Comparison of ENCODE assay signal across 8 cellular contexts in genomic region chr16:87493555-87494280, GRCh38. TPM values are rescaled to one million over a fixed set of nuclear protein-coding genes. Genes with fewer than 3 reads are reported as not detected.
DNase-seq lines count a peak whose midpoint lies in the region; ATAC-seq and TF ChIP-seq lines count a peak whose summit lies in the region.
"Not testable (repeated sequence)": the region's sequence is repeated elsewhere in the genome, so short reads cannot be mapped to it uniquely, and the experiment has no call there.

No MANE protein-coding gene starts in this region.

- not testable (repeated sequence) for TF ChIP-seq POLR2A in testis (IDR thresholded peaks at IDR 0.05)

- H3K79me2 ChIP-seq in osteoblast (ENCODE audit: insufficient read depth, low read length) = peaks cover 32% of the 10 kb centered on the region

- H3K4me1 ChIP-seq in CD8-positive, alpha-beta T cell (ENCODE audit: insufficient read depth, low read length) = peaks cover 34% of the 10 kb centered on the region
- H3K4me1 ChIP-seq in esophagus (ENCODE audit: control insufficient read depth in 2 of 2, insufficient read depth in 2 of 2, low read length in 1 of 2) (peaks cover 7 to 12% of the 10 kb centered on the region in 2 donors), osteoblast (ENCODE audit: insufficient read depth, low read length) (peaks cover 32% of the 10 kb centered on the region), testis (peaks cover 32% of the 10 kb centered on the region)

- 27 to 30% methylated on average over 26 of the region's 26 CpGs for WGBS in esophagus, 2 donors
- WGBS in testis, 2 donors = 29 to 31% methylated on average over 11 to 26 of the region's 26 CpGs

- H3K4me1 Mint-ChIP-seq in CD8-positive, alpha-beta T cell (ENCODE audit: low read depth) = peaks cover 50% of the 10 kb centered on the region
- H3K4me1 Mint-ChIP-seq in T-helper 17 cell = peaks cover 40% of the 10 kb centered on the region

- not testable (repeated sequence) for TF ChIP-seq CTCF in CD8-positive, alpha-beta T cell (IDR thresholded peaks at IDR 0.05); LNCaP clone FGC (IDR thresholded peaks at IDR 0.05; ENCODE audit: control insufficient read depth, extremely low read depth, insufficient read depth); astrocyte of the cerebellum (IDR thresholded peaks at IDR 0.05; ENCODE audit: low read depth, low read length, missing control alignments); osteoblast (IDR thresholded peaks at IDR 0.05; ENCODE audit: extremely low read depth, low read depth, low read length); testis (IDR thresholded peaks at IDR 0.05)

- not testable (repeated sequence) for H2AFZ ChIP-seq in osteoblast (ENCODE audit: low read length)

- peak overlapping the region; percentile 72 for H3K4me2 ChIP-seq in osteoblast (ENCODE audit: insufficient read depth, low read length)

- H3K36me3 Mint-ChIP-seq in CD8-positive, alpha-beta T cell; T-helper 17 cell (ENCODE audit: low read depth): not testable (repeated sequence)

- H3K36me3 ChIP-seq in CD8-positive, alpha-beta T cell (ENCODE audit: insufficient read depth, low read length); esophagus (ENCODE audit: control insufficient read depth in 2 of 2, insufficient read depth in 2 of 2, low read length in 1 of 2); osteoblast (ENCODE audit: insufficient read depth, low read length); testis (ENCODE audit: low read depth, missing control alignments): not testable (repeated sequence)

- peak overlapping the region; percentile 41 for H3K27ac Mint-ChIP-seq in CD8-positive, alpha-beta T cell
- H3K27ac Mint-ChIP-seq in T-helper 17 cell = peak overlapping the region; percentile 79

- not testable (repeated sequence) for H3K9me3 Mint-ChIP-seq in CD8-positive, alpha-beta T cell

- not testable (repeated sequence) for ATAC-seq in CD8-positive, alpha-beta T cell; T-helper 17 cell
- ATAC-seq in left lobe of liver = peak; percentile 51

- H3K27me3 ChIP-seq in CD8-positive, alpha-beta T cell (ENCODE audit: insufficient read depth, low read length); esophagus (ENCODE audit: control insufficient read depth in 1 of 2, insufficient read depth in 2 of 2, low read length in 2 of 2); osteoblast (ENCODE audit: insufficient read depth, low read length); testis: not testable (repeated sequence)

- DNase-seq in CD8-positive, alpha-beta T cell; LNCaP clone FGC (ENCODE audit: low read depth); astrocyte of the cerebellum (ENCODE audit: low read depth); testis: not testable (repeated sequence)
- DNase-seq in T-helper 17 cell (peak in 1 of 3 donors; percentile 10), left lobe of liver (ENCODE audit: low spot score) (peak; percentile 88), osteoblast (ENCODE audit: insufficient read length, low spot score, missing footprints) (peak; percentile 76)

- H3K4me3 Mint-ChIP-seq in CD8-positive, alpha-beta T cell = peak overlapping the region; percentile 89
- peak overlapping the region; percentile 90 for H3K4me3 Mint-ChIP-seq in T-helper 17 cell

- intact Hi-C loops in CD8-positive, alpha-beta T cell (cut with DNase I, micrococcal nuclease) = loop anchor here (1.0 to 5.0 kb wide), 8 partner anchors 29 to 936 kb away; partner anchors contain the start of genes KLHDC4 (in 2 of the 2), C16orf95 (in 1 of the 2), MAP1LC3B (in 1 of the 2) and MTHFSD (in 1 of the 2)
- intact Hi-C loops in testis (cut with DNase I; ENCODE audit: low total_unique reads) = not testable (repeated sequence)

- CTCF ChIA-PET in CD8-positive, alpha-beta T cell (lab: Charles Lee) = not testable (repeated sequence)

- peak overlapping the region; percentile 30 for H3K27ac ChIP-seq in CD8-positive, alpha-beta T cell (ENCODE audit: low read depth, low read length)
- H3K27ac ChIP-seq in esophagus (ENCODE audit: low read depth in 2 of 2, low read length in 1 of 2); osteoblast (ENCODE audit: low read depth, low read length); testis: not testable (repeated sequence)

- not testable (repeated sequence) for H3K27me3 Mint-ChIP-seq in CD8-positive, alpha-beta T cell (ENCODE audit: low read depth); T-helper 17 cell

- H3K4me3 ChIP-seq in CD8-positive, alpha-beta T cell (ENCODE audit: low read depth, low read length) = peak overlapping the region; percentile 61
- H3K4me3 ChIP-seq in LNCaP clone FGC (ENCODE audit: low read depth, low read length) = peak overlapping the region; percentile 54
- H3K4me3 ChIP-seq in astrocyte of the cerebellum (ENCODE audit: low read depth, low read length) = peak overlapping the region; percentile 44
- peak overlapping the region; percentile 48 to 92 for H3K4me3 ChIP-seq in esophagus (ENCODE audit: low read depth in 1 of 2, low read length in 2 of 2)
- H3K4me3 ChIP-seq in osteoblast (ENCODE audit: insufficient read depth, low read length) = peak overlapping the region; percentile 67
- H3K4me3 ChIP-seq in testis = peak overlapping the region; percentile 58 to 60

- not testable (repeated sequence) for H3K9me3 ChIP-seq in CD8-positive, alpha-beta T cell (ENCODE audit: low read length); T-helper 17 cell (ENCODE audit: control insufficient read depth, low read length, poor library complexity, severe bottlenecking); esophagus (ENCODE audit: control insufficient read depth in 2 of 2, insufficient read depth in 1 of 2, low read depth in 1 of 2, low read length in 1 of 2); osteoblast (ENCODE audit: low read depth, low read length); testis

- in situ Hi-C loops in astrocyte of the cerebellum (cut with HindIII; ENCODE audit: low sequenced_read_pairs) = not testable (repeated sequence)

- peaks cover 28% of the 10 kb centered on the region for H4K20me1 ChIP-seq in osteoblast (ENCODE audit: insufficient read depth, low read length)

- POLR2A ChIA-PET in CD8-positive, alpha-beta T cell (lab: Charles Lee) = interaction anchor here (0.9 kb wide), 1 partner anchor 272 kb away, joined by 3 read pairs; the partner anchor contains the start of gene KLHDC4

RNA-seq across cellular contexts. Expression of gene ZCCHC14, which starts 0.9 kb away (rescaled TPM):
- 10 to 100 TPM; 13.2 TPM for total RNA-seq in CD8-positive, alpha-beta T cell
- 10 to 100 TPM; 16.5 to 17.7 TPM for total RNA-seq in T-helper 17 cell
- 1 to 10 TPM; 6.8 to 8.0 TPM for polyA plus RNA-seq in esophagus
- 19.3 TPM for total RNA-seq in left lobe of liver
- 36.9 and 41.8 TPM in 2 replicates for total RNA-seq in osteoblast
- total RNA-seq in testis = 10 to 100 TPM; 82.3 to 94.0 TPM
- polyA plus RNA-seq in testis (ENCODE audit: insufficient read depth, low read depth, low replicate concordance) = 130 TPM
